12 cellular contexts compared by ENCODE assay signal in the genomic region with DNA sequence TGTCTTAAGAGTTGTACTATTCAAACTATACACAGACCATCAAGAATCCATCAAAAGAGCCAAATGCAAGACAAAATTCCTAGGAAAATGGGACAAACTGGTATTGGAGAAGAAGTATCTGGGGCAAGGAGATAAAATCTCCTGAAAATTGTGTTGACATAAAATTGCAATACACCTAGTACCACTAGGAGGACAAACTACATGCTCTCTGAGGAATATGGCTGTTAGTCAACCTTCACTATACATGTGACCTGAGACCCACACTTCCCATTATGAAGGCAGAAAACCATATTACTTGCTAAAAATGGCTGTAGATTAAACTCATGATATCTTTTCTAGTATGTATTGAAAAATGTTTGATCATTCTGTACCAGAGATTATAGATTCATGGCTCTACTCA. TPM values are rescaled to one million over a fixed set of nuclear protein-coding genes. Genes with fewer than 3 reads are reported as not detected.
DNase-seq lines count a peak whose midpoint lies in the region; ATAC-seq, FAIRE-seq and TF ChIP-seq lines count a peak whose summit lies in the region.
"Had no signal": no experiment of that assay in that cellular context is flagged by ENCODE, and none has a peak within 500 bp of the region (broad histone marks: within the 10 kb centered on the region; RNA-seq: fewer than 3 reads in every experiment).

No MANE protein-coding gene starts in this region.

- H3K27ac Mint-ChIP-seq in activated CD8-positive, alpha-beta memory T cell treated with anti-CD3 and anti-CD28 coated beads, Interleukin-2, amount 10 ng/mL, durations not matched to agents 7 days and 5 days = no peak overlapping the region
- H3K27ac Mint-ChIP-seq: activated naive CD8-positive, alpha-beta T cell treated with anti-CD3 and anti-CD28 coated beads, Interleukin-2, amount 10 ng/mL, durations not matched to agents 7 days and 5 days; IgD-negative memory B cell had no signal

- no peak overlapping the region for H3K27ac ChIP-seq in A549

- peaks cover 9% of the 10 kb centered on the region for H3K27me3 Mint-ChIP-seq in activated CD8-positive, alpha-beta memory T cell treated with anti-CD3 and anti-CD28 coated beads, Interleukin-2, amount 10 ng/mL, durations not matched to agents 7 days and 5 days
- H3K27me3 Mint-ChIP-seq: IgD-negative memory B cell had no signal

- H3K36me3 Mint-ChIP-seq in activated CD8-positive, alpha-beta memory T cell treated with anti-CD3 and anti-CD28 coated beads, Interleukin-2, amount 10 ng/mL, durations not matched to agents 7 days and 5 days = no peaks in the 10 kb centered on the region
- H3K36me3 Mint-ChIP-seq: IgD-negative memory B cell had no signal

- DNase-seq in A549 (ENCODE audit: low read depth in 1 of 2, low spot score in 1 of 2) = peak; percentile 47 to 69
- peak; percentile 84 for DNase-seq in OCI-M1 (lab: John Stamatoyannopoulos, UW)
- DNase-seq in erythroblast (lab: John Stamatoyannopoulos, UW) = peak; percentile 58 to 64
- no peak for DNase-seq in activated CD8-positive, alpha-beta memory T cell treated with anti-CD3 and anti-CD28 coated beads, Interleukin-2, amount 10 ng/mL, durations not matched to agents 7 days and 5 days
- no peak for DNase-seq in iPS-NIHi11 (ENCODE audit: low spot score)
- no peak for DNase-seq in T1000 (lab: John Stamatoyannopoulos, UW)
- DNase-seq: activated naive CD8-positive, alpha-beta T cell treated with anti-CD3 and anti-CD28 coated beads, Interleukin-2, amount 10 ng/mL, durations not matched to agents 7 days and 5 days; stimulated activated naive CD4-positive, alpha-beta T cell treated with Interleukin-2 at 50 U/mL for 16 hours had no signal

- peak; percentile 21; the same call in 2 of the 3 replicates for TF ChIP-seq CTCF in A549 (IDR thresholded peaks at IDR 0.05)
- peak; percentile 35; the same call in 1 of the 2 replicates for TF ChIP-seq CTCF in GM12874 (IDR thresholded peaks at IDR 0.05; ENCODE audit: insufficient read depth, low read depth, low read length)

- CTCF ChIA-PET in A549 (lab: Yijun Ruan, JAX) = no interaction called here
- CTCF ChIA-PET in activated CD8-positive, alpha-beta memory T cell treated with anti-CD3 and anti-CD28 coated beads, Interleukin-2, amount 10 ng/mL, durations not matched to agents 7 days and 5 days (lab: Charles Lee) = interaction anchor here (1.0 kb wide), 1 partner anchor 504 kb away, joined by 3 read pairs; no protein-coding TSS in a partner anchor

- H3K9me3 Mint-ChIP-seq in activated CD8-positive, alpha-beta memory T cell treated with anti-CD3 and anti-CD28 coated beads, Interleukin-2, amount 10 ng/mL, durations not matched to agents 7 days and 5 days (ENCODE audit: low read depth) = peaks cover 2% of the 10 kb centered on the region
- H3K9me3 Mint-ChIP-seq: activated naive CD8-positive, alpha-beta T cell treated with anti-CD3 and anti-CD28 coated beads, Interleukin-2, amount 10 ng/mL, durations not matched to agents 7 days and 5 days; IgD-negative memory B cell had no signal

- no peak overlapping the region for H3K4me2 ChIP-seq in A549

- POLR2A ChIA-PET in A549 (lab: Yijun Ruan, JAX) = no interaction called here

- no peak for TF ChIP-seq EP300 in A549 (IDR thresholded peaks at IDR 0.05)

- TF ChIP-seq RAD21 in A549 (conservative IDR thresholded peaks at IDR 0.05 in 1 of 2, IDR thresholded peaks at IDR 0.05 in 1 of 2) = peak; percentile 19 to 40; a peak in 2 of 5 replicates

- peaks cover 14% of the 10 kb centered on the region for H3K4me1 Mint-ChIP-seq in activated CD8-positive, alpha-beta memory T cell treated with anti-CD3 and anti-CD28 coated beads, Interleukin-2, amount 10 ng/mL, durations not matched to agents 7 days and 5 days
- H3K4me1 Mint-ChIP-seq: IgD-negative memory B cell had no signal

- H3K4me3 Mint-ChIP-seq in activated CD8-positive, alpha-beta memory T cell treated with anti-CD3 and anti-CD28 coated beads, Interleukin-2, amount 10 ng/mL, durations not matched to agents 7 days and 5 days = no peak overlapping the region
- H3K4me3 Mint-ChIP-seq: activated naive CD8-positive, alpha-beta T cell treated with anti-CD3 and anti-CD28 coated beads, Interleukin-2, amount 10 ng/mL, durations not matched to agents 7 days and 5 days; IgD-negative memory B cell had no signal

- ATAC-seq in A549 (peak; percentile 56 to 82; a peak in 3 of 6 replicates), HG03175 (IDR thresholded peaks at IDR 0.05; ENCODE audit: unreplicated experiment) (no peak)
- no peak for ATAC-seq in activated CD8-positive, alpha-beta memory T cell treated with anti-CD3 and anti-CD28 coated beads, Interleukin-2, amount 10 ng/mL, durations not matched to agents 7 days and 5 days
- ATAC-seq: sciatic nerve had no signal

- H3K4me3 ChIP-seq in A549 = no peak overlapping the region

- no peaks in the 10 kb centered on the region for H3K9me3 ChIP-seq in A549

- no peak for TF ChIP-seq POLR2A in A549 (IDR thresholded peaks at IDR 0.05; ENCODE audit: low read length)
- TF ChIP-seq POLR2A in erythroblast (IDR thresholded peaks at IDR 0.05; ENCODE audit: low read length) = no peak

- no peak for FAIRE-seq in A549 (lab: Jason Lieb, UNC)

- no peaks in the 10 kb centered on the region for H3K4me1 ChIP-seq in A549

TF ChIP-seq in A549, 52 proteins besides CTCF, POLR2A, EP300 and RAD21:
- TF ChIP-seq JUN (IDR thresholded peaks at IDR 0.05) = no peak
- TF ChIP-seq HOXA7 (CRISPR knock-in tag; IDR thresholded peaks at IDR 0.05) = no peak
- TF ChIP-seq GATA3 (IDR thresholded peaks at IDR 0.05; ENCODE audit: borderline replicate concordance) = peak; percentile 31; the same call in 1 of the 2 replicates
- TF ChIP-seq TP53 (CRISPR knock-in tag; IDR thresholded peaks at IDR 0.05) = no peak
- no peak for TF ChIP-seq ZSCAN20 (CRISPR knock-in tag; IDR thresholded peaks at IDR 0.05)
- TF ChIP-seq, protein P1, sequence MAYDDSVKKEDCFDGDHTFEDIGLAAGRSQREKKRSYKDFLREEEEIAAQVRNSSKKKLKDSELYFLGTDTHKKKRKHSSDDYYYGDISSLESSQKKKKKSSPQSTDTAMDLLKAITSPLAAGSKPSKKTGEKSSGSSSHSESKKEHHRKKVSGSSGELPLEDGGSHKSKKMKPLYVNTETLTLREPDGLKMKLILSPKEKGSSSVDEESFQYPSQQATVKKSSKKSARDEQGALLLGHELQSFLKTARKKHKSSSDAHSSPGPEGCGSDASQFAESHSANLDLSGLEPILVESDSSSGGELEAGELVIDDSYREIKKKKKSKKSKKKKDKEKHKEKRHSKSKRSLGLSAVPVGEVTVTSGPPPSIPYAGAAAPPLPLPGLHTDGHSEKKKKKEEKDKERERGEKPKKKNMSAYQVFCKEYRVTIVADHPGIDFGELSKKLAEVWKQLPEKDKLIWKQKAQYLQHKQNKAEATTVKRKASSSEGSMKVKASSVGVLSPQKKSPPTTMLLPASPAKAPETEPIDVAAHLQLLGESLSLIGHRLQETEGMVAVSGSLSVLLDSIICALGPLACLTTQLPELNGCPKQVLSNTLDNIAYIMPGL (CRISPR knock-in tag; IDR thresholded peaks at IDR 0.05; ENCODE audit: borderline replicate concordance) = no peak
- 0 out of 4 replicates have a peak, but pooled peaks of 1 of the 2 experiments have one; percentile 16 for TF ChIP-seq CEBPB (IDR thresholded peaks at IDR 0.05)
- no peak for TF ChIP-seq FOSL2 (IDR thresholded peaks at IDR 0.05)
- no peak for TF ChIP-seq FOSL2 (CRISPR knock-in tag; IDR thresholded peaks at IDR 0.05)
- no peak for TF ChIP-seq CHD4 (IDR thresholded peaks at IDR 0.05; ENCODE audit: borderline replicate concordance)

RNA-seq across cellular contexts. Expression of gene IRF2BP2, which starts 30.0 kb away (rescaled TPM):
- polyA plus RNA-seq in A549 (2011; rRNA removed) (38.2 and 53.5 TPM in 2 replicates), A549 (2017; fragmentation: RNase III; extraction: RNeasy Plus Mini Kit Qiagen cat#74134 plus additional on column Dnase treatment) (42.7 to 53.5 TPM (median 53.0 TPM) in 3 replicates)
- polyA plus RNA-seq in A549 (2012; cell fraction: cytosol; rRNA removed) = 79.4 and 99.0 TPM in 2 replicates
- polyA plus RNA-seq in A549 (2012; cell fraction: nucleus; rRNA removed) = 131 and 168 TPM in 2 replicates
- 76.2 and 82.0 TPM in 2 replicates for polyA minus RNA-seq in A549 (2011; rRNA and poly(A)+ RNA removed)
- total RNA-seq in activated CD8-positive, alpha-beta memory T cell treated with anti-CD3 and anti-CD28 coated beads, Interleukin-2, amount 10 ng/mL, durations not matched to agents 7 days and 5 days = 100 to 1,000 TPM in 1 of 2 experiments, 10 to 100 TPM in 1; 81.1 to 103 TPM

Comparison
In these comparisons a context has a peak if more than half of its experiments do, and no peak if none do; other contexts are left out.
1. ATAC-seq: peak in A549 (2 of 2); none in HG03175 (single experiment) and activated CD8-positive, alpha-beta memory T cell treated with anti-CD3 and anti-CD28 coated beads, Interleukin-2, amount 10 ng/mL, durations not matched to agents 7 days and 5 days (single experiment).
2. DNase-seq: peak in A549 (2 of 2), OCI-M1 (single experiment) and erythroblast (2 of 2); none in activated CD8-positive, alpha-beta memory T cell treated with anti-CD3 and anti-CD28 coated beads, Interleukin-2, amount 10 ng/mL, durations not matched to agents 7 days and 5 days (single experiment), iPS-NIHi11 (single experiment) and T1000 (single experiment).